Comparison of ENCODE assay signal across 11 cellular contexts in genomic region chr3:49748874-49749273, GRCh38. TPM values are rescaled to one million over a fixed set of nuclear protein-coding genes. Genes with fewer than 3 reads are reported as not detected.
"Had no signal": no experiment of that assay in that cellular context is flagged by ENCODE, and none has a peak within 500 bp of the region (broad histone marks: within the 10 kb centered on the region; RNA-seq: fewer than 3 reads in every experiment).

No MANE protein-coding gene starts in this region.

RNA-seq across cellular contexts. Expression of gene AMIGO3, which starts 29.4 kb away (rescaled TPM):
- total RNA-seq: activated naive CD4-positive, alpha-beta T cell treated with anti-CD3 and anti-CD28 coated beads for 36 hours; activated naive CD4-positive, alpha-beta T cell treated with anti-CD3 and anti-CD28 coated beads, Interleukin-2, amount 50 U/mL, for 72 hours; NCI-H460 had no signal

RNA-seq across cellular contexts. Expression of gene CDHR4, which starts 50.8 kb away (rescaled TPM):
- total RNA-seq: activated CD4-positive, alpha-beta T cell treated with anti-CD3 and anti-CD28 coated beads, Interleukin-2, amount 10 ng/mL, durations not matched to agents 24 days and 14 days; activated CD8-positive, alpha-beta T cell treated with anti-CD3 and anti-CD28 coated beads for 36 hours; activated naive CD4-positive, alpha-beta T cell treated with anti-CD3 and anti-CD28 coated beads for 36 hours; activated T-cell treated with anti-CD3 and anti-CD28 coated beads, Interleukin-2, amount 50 U/mL, for 4 hours; activated T-helper 1 cell treated with anti-CD3 and anti-CD28 coated beads, Interleukin-12 subunit alpha, Interleukin-12 subunit beta, Interleukin-2, Interleukin-4 antibody, amounts not matched to agents 30 ng/mL and 10 ng/mL and 1 ng/mL, durations not matched to agents 14 hours and 24 hours and 36 hours; NCI-H460; RPMI7951; SJCRH30; T-helper 2 cell treated with Interferon-gamma antibody and Interleukin-4, amounts not matched to agents 100 ng/mL and 5 ng/mL, for 36 hours had no signal
- polyA plus RNA-seq: IgD-negative memory B cell had no signal
